26 cellular contexts compared by ENCODE assay signal in the genomic region with DNA sequence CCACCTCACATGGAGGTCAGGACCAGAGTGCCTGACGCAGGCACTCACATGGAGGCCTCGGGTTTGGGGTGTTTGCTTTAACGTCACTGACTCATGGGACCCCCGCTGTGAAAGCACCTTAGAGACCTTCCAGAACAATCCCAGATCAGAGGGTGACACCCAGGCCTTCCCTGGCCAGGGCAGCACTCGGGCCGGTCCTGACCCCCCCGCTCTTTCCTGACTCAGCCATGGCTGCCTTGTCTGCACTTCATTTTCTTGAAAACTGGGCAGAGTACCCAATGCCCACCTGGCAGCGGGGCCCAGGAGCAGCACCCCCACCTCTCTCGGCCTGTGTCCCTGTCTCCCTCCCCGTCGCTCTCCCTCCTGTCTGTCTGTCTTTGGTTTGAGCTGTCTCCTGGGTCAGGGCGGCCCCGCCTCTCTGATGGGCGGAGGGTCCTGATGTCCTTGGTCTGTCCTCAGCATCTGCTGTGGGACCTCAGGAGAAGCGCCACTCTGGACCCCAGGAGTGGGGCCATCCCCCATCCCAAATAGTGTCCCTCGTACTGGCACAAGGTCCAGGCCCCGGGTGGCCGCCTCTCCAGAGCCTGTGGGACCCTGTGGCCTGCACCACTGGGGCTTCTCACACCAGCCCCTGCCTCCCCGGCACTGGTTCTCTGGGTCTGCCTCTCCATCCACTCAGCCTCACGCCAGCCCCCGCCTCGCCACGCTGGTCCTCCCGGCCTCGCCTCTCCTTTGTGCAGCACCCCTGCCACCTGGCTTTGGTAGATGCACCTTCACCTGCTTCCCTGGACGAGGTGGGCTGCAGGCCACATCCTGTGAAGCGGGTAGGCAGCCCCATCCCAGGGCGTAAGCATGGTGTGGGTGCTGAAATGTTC.
"Had no signal": no experiment of that assay in that cellular context is flagged by ENCODE, and none has a peak within 500 bp of the region (broad histone marks: within the 10 kb centered on the region; RNA-seq: fewer than 3 reads in every experiment).

No MANE protein-coding gene starts in this region.

- H3K27me3 ChIP-seq: esophagus squamous epithelium, heart right ventricle, neural progenitor cell, ovary, suprapubic skin, transverse colon, upper lobe of right lung, uterus had no signal

- H3K4me3 ChIP-seq: coronary artery, esophagus squamous epithelium, heart right ventricle, neural progenitor cell, ovary, psoas muscle, skin epidermis, spleen, suprapubic skin, transverse colon, upper lobe of right lung, uterus had no signal

- ATAC-seq: effector memory CD8-positive, alpha-beta T cell; naive thymus-derived CD4-positive, alpha-beta T cell; psoas muscle; stimulated activated naive CD8-positive, alpha-beta T cell treated with anti-CD3 and anti-CD28 coated beads, Interleukin-15, amount 100 ng/mL, for 72 hours; upper lobe of right lung had no signal

- H3K27ac ChIP-seq: coronary artery, esophagus squamous epithelium, heart right ventricle, neural progenitor cell, ovary, psoas muscle, skin epidermis, spleen, suprapubic skin, transverse colon, upper lobe of right lung, uterus had no signal

- DNase-seq: effector memory CD8-positive, alpha-beta T cell; esophagus squamous epithelium; foreskin melanocyte; glutamatergic neuron; heart right ventricle; hippocampal formation; kidney glomerular epithelial cell; mesendoderm; midbrain; naive thymus-derived CD4-positive, alpha-beta T cell; nucleus accumbens; ovary; spleen; stimulated activated CD4-positive, alpha-beta T cell treated with anti-CD3 and anti-CD28 coated beads, Interleukin-4, amount 100 ng/mL, for 4 hours; stimulated activated naive CD4-positive, alpha-beta T cell; stimulated activated naive CD8-positive, alpha-beta T cell treated with anti-CD3 and anti-CD28 coated beads, Interleukin-15, amount 100 ng/mL, for 72 hours; transverse colon; upper lobe of right lung; uterus had no signal

- H3K4me1 ChIP-seq: heart right ventricle, neural progenitor cell, psoas muscle, spleen, transverse colon, upper lobe of right lung, uterus had no signal

- H3K9ac ChIP-seq: neural progenitor cell had no signal

- FAIRE-seq: endometrium, islet of Langerhans had no signal

- H3K4me2 ChIP-seq: neural progenitor cell had no signal

- H2AFZ ChIP-seq: neural progenitor cell had no signal

- H3K9me3 ChIP-seq: esophagus squamous epithelium, heart right ventricle, ovary, psoas muscle, suprapubic skin, transverse colon, upper lobe of right lung, uterus had no signal

- H3K36me3 ChIP-seq: esophagus squamous epithelium, heart right ventricle, neural progenitor cell, ovary, spleen, suprapubic skin, transverse colon, upper lobe of right lung, uterus had no signal
